ENCODE assay signal across 14 cellular contexts in genomic region chr1:161864577-161864976, GRCh38.
A peak's percentile ranks its signal among the peaks of the same experiment; 100 is the strongest.
DNase-seq lines count a peak whose midpoint lies in the region; ATAC-seq and TF ChIP-seq lines count a peak whose summit lies in the region.
"Had no signal": no experiment of that assay in that cellular context is flagged by ENCODE, and none has a peak within 500 bp of the region (broad histone marks: within the 10 kb centered on the region; RNA-seq: fewer than 3 reads in every experiment).

No MANE protein-coding gene starts in this region.

- intact Hi-C loops in sigmoid colon (cut with DNase I): loop anchor here (1.0 to 10.0 kb wide), 2 partner anchors 70 to 173 kb away; no protein-coding TSS in a partner anchor
- intact Hi-C loops in OCI-LY7 (cut with micrococcal nuclease; ENCODE audit: unreplicated experiment): no loop called here

- H4K20me1 ChIP-seq in OCI-LY7 (ENCODE audit: insufficient read depth, low read length): no peaks in the 10 kb centered on the region

- TF ChIP-seq EP300 in sigmoid colon (IDR thresholded peaks at IDR 0.05): no peak

- no peaks in the 10 kb centered on the region for H3K9me3 ChIP-seq in sigmoid colon
- H3K9me3 ChIP-seq in OCI-LY7 (ENCODE audit: low read length): no peaks in the 10 kb centered on the region
- H3K9me3 ChIP-seq: vagina had no signal

- no peak overlapping the region for H3K4me2 ChIP-seq in OCI-LY7 (ENCODE audit: low read length)

- H3K9me3 Mint-ChIP-seq in T-cell: no peaks in the 10 kb centered on the region
- H3K9me3 Mint-ChIP-seq: activated naive CD8-positive, alpha-beta T cell treated with anti-CD3 and anti-CD28 coated beads, Interleukin-2, amount 10 ng/mL, durations not matched to agents 7 days and 5 days had no signal

- H3K27me3 Mint-ChIP-seq in T-cell: no peaks in the 10 kb centered on the region
- H3K27me3 Mint-ChIP-seq: activated naive CD8-positive, alpha-beta T cell treated with anti-CD3 and anti-CD28 coated beads, Interleukin-2, amount 10 ng/mL, durations not matched to agents 7 days and 5 days; T-helper 17 cell had no signal

- peak; percentile 1 for DNase-seq in NCI-H345 (lab: John Stamatoyannopoulos, UW)
- no peak for DNase-seq in NCI-H345 treated with DMSO at 0.1 percent for 48 hours (lab: John Stamatoyannopoulos, UW; ENCODE audit: unreplicated experiment)
- DNase-seq in T-cell: peak in 18 of 34 experiments; percentile 1 to 25 (median 4)
- DNase-seq in fibroblast of pulmonary artery (ENCODE audit: low read depth): peak; percentile 62
- DNase-seq in sigmoid colon: peak; percentile 59
- DNase-seq in OCI-LY7 (ENCODE audit: low spot score): no peak
- DNase-seq in HuH-7.5 (ENCODE audit: low spot score): no peak
- DNase-seq: activated naive CD8-positive, alpha-beta T cell treated with anti-CD3 and anti-CD28 coated beads, Interleukin-2, amount 10 ng/mL, durations not matched to agents 7 days and 5 days; AML-193; NCI-H1092 treated with DMSO at 0.1 percent for 48 hours; stimulated activated CD4-positive, alpha-beta T cell treated with anti-CD3 and anti-CD28 coated beads, Interleukin-15, amount 100 ng/mL, for 24 hours; T-helper 17 cell had no signal

- H3K79me2 ChIP-seq in OCI-LY7 (ENCODE audit: insufficient read depth, low read depth, low read length): no peaks in the 10 kb centered on the region

- H3K27me3 ChIP-seq in sigmoid colon: no peaks in the 10 kb centered on the region
- H3K27me3 ChIP-seq: vagina had no signal

- BruUV-seq in OCI-LY7 (replicated peaks; lab: Mats Ljungman, UMichigan): no TSS peak

- H3K36me3 ChIP-seq in sigmoid colon: peaks cover 0 to 24% (median 0%) of the 10 kb centered on the region in 4 donors
- peaks cover 39% of the 10 kb centered on the region; the same call in 1 of the 2 replicates for H3K36me3 ChIP-seq in OCI-LY7 (ENCODE audit: insufficient read depth, low read length)

- H3K4me3 Mint-ChIP-seq in T-cell: no peak overlapping the region
- H3K4me3 Mint-ChIP-seq: activated naive CD8-positive, alpha-beta T cell treated with anti-CD3 and anti-CD28 coated beads, Interleukin-2, amount 10 ng/mL, durations not matched to agents 7 days and 5 days; T-helper 17 cell had no signal

- POLR2A ChIA-PET in T-cell (lab: Charles Lee): interaction anchor here in 1 of 2 donors (0.5 to 0.6 kb wide), 2 partner anchors 40 to 1345 kb away, joined by 3 read pairs; no protein-coding TSS in a partner anchor
- POLR2A ChIA-PET in OCI-LY7 (lab: Charles Lee): interaction anchor here (0.6 kb wide), 1 partner anchor 990 kb away, joined by 3 read pairs; no protein-coding TSS in a partner anchor

- H3K9me2 ChIP-seq in OCI-LY7 (ENCODE audit: insufficient read depth, low read length): no peaks in the 10 kb centered on the region

- no peak for TF ChIP-seq POLR2A in sigmoid colon (IDR thresholded peaks at IDR 0.05)

- no peak overlapping the region for H3K27ac Mint-ChIP-seq in T-cell
- H3K27ac Mint-ChIP-seq: activated naive CD8-positive, alpha-beta T cell treated with anti-CD3 and anti-CD28 coated beads, Interleukin-2, amount 10 ng/mL, durations not matched to agents 7 days and 5 days; T-helper 17 cell had no signal

- H3K4me1 ChIP-seq in sigmoid colon (peaks cover 0 to 33% (median 17%) of the 10 kb centered on the region in 4 donors), OCI-LY7 (ENCODE audit: insufficient read depth, low read length, poor library complexity, severe bottlenecking) (no peaks in the 10 kb centered on the region)
- H3K4me1 ChIP-seq: vagina had no signal

- no peak overlapping the region for H3K4me3 ChIP-seq in fibroblast of pulmonary artery (replicated peaks; ENCODE audit: low read depth, low read length)
- H3K4me3 ChIP-seq in sigmoid colon: no peak overlapping the region
- no peak overlapping the region for H3K4me3 ChIP-seq in OCI-LY7 (ENCODE audit: low read depth, low read length, poor library complexity, severe bottlenecking)
- H3K4me3 ChIP-seq: vagina had no signal

- H3K36me3 Mint-ChIP-seq in T-cell: peaks cover 51% of the 10 kb centered on the region

- 95 to 97% methylated on average over 1 of the region's 1 CpG for WGBS in sigmoid colon, 2 donors

- CTCF ChIA-PET in T-cell (lab: Charles Lee) (interaction anchor here (0.6 to 3.1 kb wide), 5 partner anchors 16 to 173 kb away, joined by 3 to 22 read pairs (median 6); partner anchors contain the start of gene OLFML2B (in 1 of the 2)), OCI-LY7 (lab: Charles Lee; ENCODE audit: unreplicated experiment) (no interaction called here)

- H2AFZ ChIP-seq in OCI-LY7 (ENCODE audit: low read length): no peak overlapping the region

- H3K27ac ChIP-seq in sigmoid colon (peak overlapping the region in 1 of 4 donors; percentile 46), OCI-LY7 (ENCODE audit: low read depth, low read length, poor library complexity, severe bottlenecking) (no peak overlapping the region)
- H3K27ac ChIP-seq: vagina had no signal

- no peaks in the 10 kb centered on the region for H3K4me1 Mint-ChIP-seq in T-cell
- H3K4me1 Mint-ChIP-seq: activated naive CD8-positive, alpha-beta T cell treated with anti-CD3 and anti-CD28 coated beads, Interleukin-2, amount 10 ng/mL, durations not matched to agents 7 days and 5 days; T-helper 17 cell had no signal

- ATAC-seq in T-cell (replicated peaks in 1 of 4): no peak
- ATAC-seq in GM18907 (IDR thresholded peaks at IDR 0.05; ENCODE audit: unreplicated experiment): no peak
- ATAC-seq: T-helper 17 cell had no signal

- peak; percentile 56 for TF ChIP-seq CTCF in fibroblast of pulmonary artery (IDR thresholded peaks at IDR 0.05; ENCODE audit: low read length, missing control alignments)
- TF ChIP-seq CTCF in sigmoid colon (IDR thresholded peaks at IDR 0.05): peak in 3 of 4 experiments; percentile 43 to 47 (median 47)
- TF ChIP-seq CTCF in OCI-LY7 (conservative IDR thresholded peaks at IDR 0.05; ENCODE audit: low read length): no peak

Comparison
In these comparisons a context has a peak if more than half of its experiments do, and no peak if none do; other contexts are left out.
1. DNase-seq: peak in NCI-H345 (single experiment), T-cell (18 of 34), fibroblast of pulmonary artery (single experiment) and sigmoid colon (single experiment); none in NCI-H345 treated with DMSO at 0.1 percent for 48 hours (single experiment), OCI-LY7 (single experiment) and HuH-7.5 (single experiment).